In genomic region chr2:227870710-227871374, GRCh38 we compare ENCODE assay signal across 9 cellular contexts. TPM values are rescaled to one million over a fixed set of nuclear protein-coding genes. Genes with fewer than 3 reads are reported as not detected.
DNase-seq lines count a peak whose midpoint lies in the region; ATAC-seq and TF ChIP-seq lines count a peak whose summit lies in the region.
"Had no signal": no experiment of that assay in that cellular context is flagged by ENCODE, and none has a peak within 500 bp of the region (broad histone marks: within the 10 kb centered on the region; RNA-seq: fewer than 3 reads in every experiment).

No MANE protein-coding gene starts in this region.

- no peak for TF ChIP-seq CTCF in astrocyte of the cerebellum (IDR thresholded peaks at IDR 0.05; ENCODE audit: low read depth, low read length, missing control alignments)
- no peak for TF ChIP-seq CTCF in stomach (IDR thresholded peaks at IDR 0.05)
- TF ChIP-seq CTCF in prostate gland (IDR thresholded peaks at IDR 0.05), result no peak

- H3K27me3 ChIP-seq in iPS DF 6.9 (ENCODE audit: control insufficient read depth, insufficient read depth, low read length) (no peaks in the 10 kb centered on the region), stomach (peaks cover 0 to 25% (median 7%) of the 10 kb centered on the region in 3 donors), prostate gland (replicated peaks; ENCODE audit: insufficient read depth) (no peaks in the 10 kb centered on the region)

- no peak overlapping the region for H3K27ac Mint-ChIP-seq in activated T-helper 1 cell treated with anti-CD3 and anti-CD28 coated beads, Interleukin-12 subunit alpha, Interleukin-12 subunit beta, Interleukin-2, Interleukin-4 antibody, amounts not matched to agents 30 ng/mL and 10 ng/mL and 1 ng/mL, durations not matched to agents 14 hours and 24 hours and 36 hours
- H3K27ac Mint-ChIP-seq: activated B cell treated with CpG ODN at 0.5 μM for 24 hours had no signal

- TF ChIP-seq POLR2A in stomach (IDR thresholded peaks at IDR 0.05), result no peak
- TF ChIP-seq POLR2A in prostate gland (IDR thresholded peaks at IDR 0.05), result no peak

- H3K9me3 ChIP-seq in iPS DF 6.9 (ENCODE audit: control insufficient read depth, insufficient read depth, low read length) (no peaks in the 10 kb centered on the region), stomach (no peaks in the 10 kb centered on the region), prostate gland (no peaks in the 10 kb centered on the region)

- H3K36me3 ChIP-seq in iPS DF 6.9 (ENCODE audit: control insufficient read depth, insufficient read depth, low read length) (no peaks in the 10 kb centered on the region), stomach (no peaks in the 10 kb centered on the region), prostate gland (no peaks in the 10 kb centered on the region)

- no peak overlapping the region for H3K4me3 Mint-ChIP-seq in activated T-helper 1 cell treated with anti-CD3 and anti-CD28 coated beads, Interleukin-12 subunit alpha, Interleukin-12 subunit beta, Interleukin-2, Interleukin-4 antibody, amounts not matched to agents 30 ng/mL and 10 ng/mL and 1 ng/mL, durations not matched to agents 14 hours and 24 hours and 36 hours
- H3K4me3 Mint-ChIP-seq: activated B cell treated with CpG ODN at 0.5 μM for 24 hours had no signal

- WGBS in iPS DF 6.9 (ENCODE audit: insufficient coverage, insufficient read length), result no CpG with 5 or more reads among the region's 13 CpGs
- WGBS in stomach, 5 donors, result 50 to 62% (median 56%) methylated on average over 13 of the region's 13 CpGs
- 71% methylated on average over 13 of the region's 13 CpGs for WGBS in prostate gland

- peak; percentile 18 for ATAC-seq in HG02884 (IDR thresholded peaks at IDR 0.05; ENCODE audit: unreplicated experiment)

- H3K4me1 ChIP-seq in iPS DF 6.9 (ENCODE audit: control insufficient read depth, insufficient read depth, low read length) (no peaks in the 10 kb centered on the region), stomach (peaks cover 0 to 12% (median 6%) of the 10 kb centered on the region in 4 donors), prostate gland (replicated peaks) (no peaks in the 10 kb centered on the region)

- TF ChIP-seq EP300 in stomach (IDR thresholded peaks at IDR 0.05), result no peak

- H3K4me3 ChIP-seq in astrocyte of the cerebellum (ENCODE audit: low read depth, low read length) (peak overlapping the region; percentile 47), iPS DF 6.9 (ENCODE audit: low read length) (peak overlapping the region; percentile 41; the same call in 1 of the 2 replicates), stomach (peak overlapping the region; percentile 33 to 46 (median 36)), prostate gland (peak overlapping the region in 1 of 2 donors; percentile 4)

- in situ Hi-C loops in astrocyte of the cerebellum (cut with HindIII; ENCODE audit: low sequenced_read_pairs), result no loop called here

- no peaks in the 10 kb centered on the region for H3K36me3 Mint-ChIP-seq in activated T-helper 1 cell treated with anti-CD3 and anti-CD28 coated beads, Interleukin-12 subunit alpha, Interleukin-12 subunit beta, Interleukin-2, Interleukin-4 antibody, amounts not matched to agents 30 ng/mL and 10 ng/mL and 1 ng/mL, durations not matched to agents 14 hours and 24 hours and 36 hours (ENCODE audit: low read depth)

- peak; percentile 84 for DNase-seq in astrocyte of the cerebellum (ENCODE audit: low read depth)
- no peak for DNase-seq in iPS DF 6.9 (ENCODE audit: low read depth, low spot score)
- DNase-seq in stomach, result no peak
- no peak for DNase-seq in NCI-H2171 treated with DMSO at 0.1 percent for 48 hours (lab: John Stamatoyannopoulos, UW)
- DNase-seq in prostate gland (ENCODE audit: low spot score), result no peak
- DNase-seq in activated T-helper 1 cell treated with anti-CD3 and anti-CD28 coated beads, Interleukin-12 subunit alpha, Interleukin-12 subunit beta, Interleukin-2, Interleukin-4 antibody, amounts not matched to agents 30 ng/mL and 10 ng/mL and 1 ng/mL, durations not matched to agents 14 hours and 24 hours and 36 hours (ENCODE audit: low spot score), result no peak
- DNase-seq in activated gamma-delta T cell treated with Interleukin-2 at 50 U/mL for 16 hours, result no peak

- no peaks in the 10 kb centered on the region for H3K9me3 Mint-ChIP-seq in activated T-helper 1 cell treated with anti-CD3 and anti-CD28 coated beads, Interleukin-12 subunit alpha, Interleukin-12 subunit beta, Interleukin-2, Interleukin-4 antibody, amounts not matched to agents 30 ng/mL and 10 ng/mL and 1 ng/mL, durations not matched to agents 14 hours and 24 hours and 36 hours
- H3K9me3 Mint-ChIP-seq: activated B cell treated with CpG ODN at 0.5 μM for 24 hours had no signal

- H3K27ac ChIP-seq in iPS DF 6.9 (ENCODE audit: low read length), result no peak overlapping the region
- peak overlapping the region in 2 of 5 donors; percentile 45 to 47 for H3K27ac ChIP-seq in stomach
- H3K27ac ChIP-seq in prostate gland, result no peak overlapping the region

- intact Hi-C loops in stomach (cut with DNase I; ENCODE audit: low total_unique reads) (no loop called here), prostate gland (cut with DNase I) (no loop called here)
- intact Hi-C loops in activated T-helper 1 cell treated with anti-CD3 and anti-CD28 coated beads, Interleukin-12 subunit alpha, Interleukin-12 subunit beta, Interleukin-2, Interleukin-4 antibody, amounts not matched to agents 30 ng/mL and 10 ng/mL and 1 ng/mL, durations not matched to agents 14 hours and 24 hours and 36 hours (cut with micrococcal nuclease), result no loop called here

- peaks cover 16% of the 10 kb centered on the region for H3K27me3 Mint-ChIP-seq in activated T-helper 1 cell treated with anti-CD3 and anti-CD28 coated beads, Interleukin-12 subunit alpha, Interleukin-12 subunit beta, Interleukin-2, Interleukin-4 antibody, amounts not matched to agents 30 ng/mL and 10 ng/mL and 1 ng/mL, durations not matched to agents 14 hours and 24 hours and 36 hours (ENCODE audit: insufficient read depth)

- no peaks in the 10 kb centered on the region for H3K4me1 Mint-ChIP-seq in activated T-helper 1 cell treated with anti-CD3 and anti-CD28 coated beads, Interleukin-12 subunit alpha, Interleukin-12 subunit beta, Interleukin-2, Interleukin-4 antibody, amounts not matched to agents 30 ng/mL and 10 ng/mL and 1 ng/mL, durations not matched to agents 14 hours and 24 hours and 36 hours (ENCODE audit: low read depth)
- H3K4me1 Mint-ChIP-seq: activated B cell treated with CpG ODN at 0.5 μM for 24 hours had no signal

RNA-seq across cellular contexts. Expression of gene DAW1, which starts 0.6 kb away (rescaled TPM):
- total RNA-seq in stomach (not detected), prostate gland (1 to 10 TPM in 1 of 2 donors, not detected in 1; 3.0 TPM)
- under 1 TPM in 1 of 3 donors, not detected in 2; 0.25 TPM for polyA plus RNA-seq in stomach
- not detected in 2 replicates for total RNA-seq in activated T-helper 1 cell treated with anti-CD3 and anti-CD28 coated beads, Interleukin-12 subunit alpha, Interleukin-12 subunit beta, Interleukin-2, Interleukin-4 antibody, amounts not matched to agents 30 ng/mL and 10 ng/mL and 1 ng/mL, durations not matched to agents 14 hours and 24 hours and 36 hours
- total RNA-seq: activated B cell treated with CpG ODN at 0.5 μM for 24 hours had no signal

RNA-seq across cellular contexts. Expression of gene CCL20, which starts 57.2 kb away (rescaled TPM):
- total RNA-seq in stomach (10 to 100 TPM in 1 of 5 donors, 1 to 10 TPM in 2, not detected in 2; 1.8 to 14.6 (median 8.7) TPM), prostate gland (1 to 10 TPM in 1 of 2 donors, not detected in 1; 1.6 TPM)
- 10 to 100 TPM in 2 of 3 donors, 1 to 10 TPM in 1; 8.6 to 75.8 (median 34.4) TPM for polyA plus RNA-seq in stomach
- 1.2 and 3.2 TPM in 2 replicates for total RNA-seq in activated T-helper 1 cell treated with anti-CD3 and anti-CD28 coated beads, Interleukin-12 subunit alpha, Interleukin-12 subunit beta, Interleukin-2, Interleukin-4 antibody, amounts not matched to agents 30 ng/mL and 10 ng/mL and 1 ng/mL, durations not matched to agents 14 hours and 24 hours and 36 hours
- total RNA-seq: activated B cell treated with CpG ODN at 0.5 μM for 24 hours had no signal
